In genomic region chr12:8697476-8698131, GRCh38 we compare ENCODE assay signal across 8 cellular contexts. TPM values are rescaled to one million over a fixed set of nuclear protein-coding genes. Genes with fewer than 3 reads are reported as not detected.
DNase-seq lines count a peak whose midpoint lies in the region; ATAC-seq and TF ChIP-seq lines count a peak whose summit lies in the region.

A gene with protein sequence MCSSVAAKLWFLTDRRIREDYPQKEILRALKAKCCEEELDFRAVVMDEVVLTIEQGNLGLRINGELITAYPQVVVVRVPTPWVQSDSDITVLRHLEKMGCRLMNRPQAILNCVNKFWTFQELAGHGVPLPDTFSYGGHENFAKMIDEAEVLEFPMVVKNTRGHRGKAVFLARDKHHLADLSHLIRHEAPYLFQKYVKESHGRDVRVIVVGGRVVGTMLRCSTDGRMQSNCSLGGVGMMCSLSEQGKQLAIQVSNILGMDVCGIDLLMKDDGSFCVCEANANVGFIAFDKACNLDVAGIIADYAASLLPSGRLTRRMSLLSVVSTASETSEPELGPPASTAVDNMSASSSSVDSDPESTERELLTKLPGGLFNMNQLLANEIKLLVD (plus strand): TSS chr12:8697991. CDS start chr12:8713867, 15,876 bp downstream.

- 1% methylated on average over 53 to 88 of the region's 88 CpGs for WGBS in adipose tissue, 3 donors
- WGBS in heart right ventricle, 2 donors, result 0 to 1% methylated on average over 75 to 88 of the region's 88 CpGs

- ATAC-seq in heart right ventricle, result peak; percentile 89 to 95 (median 92)

- H3K9me2 ChIP-seq in MM.1S (replicated peaks; ENCODE audit: insufficient read depth, low read length), result no peaks in the 10 kb centered on the region

- peak; percentile 89 for DNase-seq in Daoy (ENCODE audit: low read depth)
- DNase-seq in H4 (ENCODE audit: low spot score), result peak; percentile 69
- peak; percentile 75 for DNase-seq in MM.1S
- peak; percentile 82 for DNase-seq in SW480 (ENCODE audit: low spot score)
- peak; percentile 84 to 87 for DNase-seq in heart right ventricle
- peak; percentile 51 to 95 (median 78) for DNase-seq in posterior cingulate gyrus
- DNase-seq in tibial artery, result peak; percentile 84 to 92

- H3K36me3 ChIP-seq in MM.1S (replicated peaks; ENCODE audit: insufficient read depth, low read length) (no peaks in the 10 kb centered on the region), heart right ventricle (peaks cover 0 to 3% (median 0%) of the 10 kb centered on the region in 9 donors), tibial artery (no peaks in the 10 kb centered on the region)

- H3K27me3 ChIP-seq in MM.1S (replicated peaks; ENCODE audit: insufficient read depth, low read length) (peaks cover 36% of the 10 kb centered on the region), heart right ventricle (peaks cover 0 to 6% (median 0%) of the 10 kb centered on the region in 7 donors), tibial artery (no peaks in the 10 kb centered on the region)

- intact Hi-C loops in heart right ventricle (cut with DNase I), result no loop called here
- intact Hi-C loops in posterior cingulate gyrus (cut with DNase I), result loop anchor here (5.0 kb wide), 1 partner anchor 255 kb away; no protein-coding TSS in a partner anchor
- intact Hi-C loops in tibial artery (cut with DNase I; ENCODE audit: low total_unique reads), result loop anchor here (10.0 kb wide), 1 partner anchor 1517 kb away; the partner anchor contains the start of gene GABARAPL1

- peaks cover 10% of the 10 kb centered on the region; the same call in 1 of the 2 replicates for H3F3A ChIP-seq in MM.1S (ENCODE audit: insufficient read depth, low read length)

- H2AFZ ChIP-seq in MM.1S (ENCODE audit: low read length), result peak within 1 kb of the TSS; percentile 94

- TF ChIP-seq CTCF in MM.1S (IDR thresholded peaks at IDR 0.05; ENCODE audit: low read length) (no peak), heart right ventricle (IDR thresholded peaks at IDR 0.05) (no peak), tibial artery (IDR thresholded peaks at IDR 0.05) (no peak)

- H3K4me1 ChIP-seq in MM.1S (ENCODE audit: low read length), result no peaks in the 10 kb centered on the region
- H3K4me1 ChIP-seq in heart right ventricle, result peaks cover 3 to 60% (median 35%) of the 10 kb centered on the region in 9 donors
- peaks cover 0 to 35% (median 13%) of the 10 kb centered on the region in 4 donors for H3K4me1 ChIP-seq in tibial artery

- peak within 1 kb of the TSS; percentile 98 for H3K4me2 ChIP-seq in MM.1S (ENCODE audit: low read depth, low read length)

- no peaks in the 10 kb centered on the region for H3K79me2 ChIP-seq in MM.1S (ENCODE audit: low read length)

- H3K27ac ChIP-seq in MM.1S (ENCODE audit: low read length), result no peak within 1 kb of the TSS; the same call in 1 of the 2 replicates
- H3K27ac ChIP-seq in adipose tissue (ENCODE audit: low read depth, low read length), result peak within 1 kb of the TSS; percentile 81
- peak within 1 kb of the TSS; percentile 77 to 97 (median 92) for H3K27ac ChIP-seq in heart right ventricle
- peak within 1 kb of the TSS; percentile 97 to 100 for H3K27ac ChIP-seq in tibial artery

- no peaks in the 10 kb centered on the region for H4K20me1 ChIP-seq in MM.1S (ENCODE audit: insufficient read depth, low read length)

- peak within 1 kb of the TSS; percentile 90 for H3K4me3 ChIP-seq in MM.1S (ENCODE audit: low read length)
- H3K4me3 ChIP-seq in heart right ventricle, result peak within 1 kb of the TSS; percentile 90 to 99 (median 94)
- H3K4me3 ChIP-seq in tibial artery, result peak within 1 kb of the TSS; percentile 69 to 91

- H3K9ac ChIP-seq in MM.1S (ENCODE audit: low read length), result peak within 1 kb of the TSS; percentile 40; the same call in 1 of the 2 replicates

- H3K9me3 ChIP-seq in MM.1S (replicated peaks; ENCODE audit: insufficient read depth, low read length), result no peaks in the 10 kb centered on the region
- H3K9me3 ChIP-seq in heart right ventricle, result no peaks in the 10 kb centered on the region
- no peaks in the 10 kb centered on the region for H3K9me3 ChIP-seq in tibial artery

RNA-seq across cellular contexts. Expression of the gene that starts here (rescaled TPM):
- 21.3 and 22.3 TPM in 2 replicates for total RNA-seq in Daoy (2014; rRNA removed; shearing (Covaris generic))
- 15.9 and 18.6 TPM in 2 replicates for total RNA-seq in H4 (2014; rRNA removed; shearing (Covaris generic))
- polyA plus RNA-seq in adipose tissue, result 100 to 1,000 TPM in 1 of 3 donors, 10 to 100 TPM in 1, 1 to 10 TPM in 1; 5.5 to 108 (median 45.7) TPM
- 10 to 100 TPM; 10.5 to 16.4 (median 12.6) TPM for total RNA-seq in heart right ventricle
- polyA plus RNA-seq in heart right ventricle, result 10 to 100 TPM in 1 of 2 donors, 1 to 10 TPM in 1; 7.2 to 65.9 TPM

Comparison
In these comparisons a context has a peak if more than half of its experiments do, and no peak if none do; other contexts are left out.
1. intact Hi-C loops: an anchor here in posterior cingulate gyrus (5.0 kb wide) and tibial artery (10.0 kb wide); none called in heart right ventricle.